9 cellular contexts compared by ENCODE assay signal in the genomic region with DNA sequence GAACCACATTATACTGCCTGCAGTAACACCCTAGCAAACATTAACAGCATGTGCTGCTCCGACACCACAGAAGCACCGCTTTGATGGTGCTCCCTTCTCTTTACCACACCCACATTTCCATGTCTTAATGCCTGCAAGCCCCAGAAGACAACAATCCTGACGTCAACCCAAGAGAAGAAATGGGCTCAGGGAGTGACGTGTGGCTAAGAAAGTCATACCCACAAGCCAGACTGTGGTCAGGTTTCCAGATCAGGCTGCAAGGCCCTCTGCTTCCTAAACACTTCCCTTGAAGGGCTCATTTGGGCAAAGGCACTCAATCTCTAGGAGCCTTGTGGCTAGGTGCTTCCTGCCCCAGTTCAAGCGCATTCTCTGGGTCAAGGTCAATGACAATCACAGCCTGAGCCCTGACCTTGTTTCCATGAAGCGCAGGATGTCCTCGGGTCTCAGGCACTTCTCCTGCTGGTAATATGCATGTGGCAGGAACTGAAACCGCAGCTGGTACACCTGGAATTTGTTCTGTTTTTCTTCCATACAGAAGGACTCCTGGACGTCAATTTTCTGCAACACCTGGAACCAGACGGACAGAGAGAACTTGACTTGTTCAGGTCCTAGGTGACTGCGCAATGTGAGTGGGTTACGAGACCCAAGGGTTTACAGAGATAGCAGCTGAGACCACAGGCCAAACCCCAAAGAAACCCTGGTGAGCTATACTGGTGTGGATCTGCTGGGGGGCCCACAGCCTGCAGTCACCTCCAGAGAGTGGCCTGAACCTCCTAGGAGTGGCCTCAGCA.
DNase-seq lines count a peak whose midpoint lies in the region; ATAC-seq and TF ChIP-seq lines count a peak whose summit lies in the region.
"Had no signal": no experiment of that assay in that cellular context is flagged by ENCODE, and none has a peak within 500 bp of the region (broad histone marks: within the 10 kb centered on the region; RNA-seq: fewer than 3 reads in every experiment).

No MANE protein-coding gene starts in this region.

- ATAC-seq in HG03135 (IDR thresholded peaks at IDR 0.05; ENCODE audit: unreplicated experiment) (peak; percentile 25), gastrocnemius medialis (no peak), GM19324 (IDR thresholded peaks at IDR 0.05; ENCODE audit: low FRiP score, unreplicated experiment) (no peak), GM19455 (IDR thresholded peaks at IDR 0.05; ENCODE audit: unreplicated experiment) (no peak)

- peak overlapping the region; percentile 99 for H3K27ac Mint-ChIP-seq in activated CD4-positive, alpha-beta memory T cell treated with anti-CD3 and anti-CD28 coated beads, Interleukin-2, amount 10 ng/mL, durations not matched to agents 7 days and 5 days

- H3K4me3 ChIP-seq in esophagus muscularis mucosa (no peak overlapping the region), gastrocnemius medialis (no peak overlapping the region)

- peaks cover 33 to 71% (median 50%) of the 10 kb centered on the region in 4 donors for H3K36me3 ChIP-seq in esophagus muscularis mucosa
- peaks cover 0 to 24% of the 10 kb centered on the region in 2 donors for H3K36me3 ChIP-seq in gastrocnemius medialis

- 73% methylated on average over 12 of the region's 12 CpGs for WGBS in esophagus muscularis mucosa

- CTCF ChIA-PET in activated CD4-positive, alpha-beta memory T cell treated with anti-CD3 and anti-CD28 coated beads, Interleukin-2, amount 10 ng/mL, durations not matched to agents 7 days and 5 days (lab: Charles Lee), result interaction anchor here (0.8 to 7.9 kb wide), 6 partner anchors 40 to 211 kb away, joined by 4 to 132 read pairs (median 34); a partner anchor contains a TSS

- in situ Hi-C loops in ACHN (cut with HindIII; ENCODE audit: low pct_ligation_motif_present, low pct_unique_long_range_greater_than_20kb, low sequenced_read_pairs) (no loop called here), gastrocnemius medialis (cut with MboI; ENCODE audit: low sequenced_read_pairs in 4 of 4) (no loop called here)

- TF ChIP-seq CTCF in esophagus muscularis mucosa (IDR thresholded peaks at IDR 0.05), result no peak
- no peak for TF ChIP-seq CTCF in gastrocnemius medialis (IDR thresholded peaks at IDR 0.05 in 4 of 5, conservative IDR thresholded peaks at IDR 0.05 in 1 of 5)

- TF ChIP-seq POLR2A in esophagus muscularis mucosa (IDR thresholded peaks at IDR 0.05; ENCODE audit: low read depth), result no peak
- TF ChIP-seq POLR2A in gastrocnemius medialis (IDR thresholded peaks at IDR 0.05), result peak; percentile 24 to 43

- H3K36me3 Mint-ChIP-seq in activated CD4-positive, alpha-beta memory T cell treated with anti-CD3 and anti-CD28 coated beads, Interleukin-2, amount 10 ng/mL, durations not matched to agents 7 days and 5 days (ENCODE audit: low read depth), result peaks cover 45% of the 10 kb centered on the region

- H3K4me1 ChIP-seq in esophagus muscularis mucosa (peaks cover 45 to 48% (median 46%) of the 10 kb centered on the region in 4 donors), gastrocnemius medialis (peaks cover 63 to 68% of the 10 kb centered on the region in 2 donors)

- peak overlapping the region; percentile 54 for H3K4me3 Mint-ChIP-seq in activated CD4-positive, alpha-beta memory T cell treated with anti-CD3 and anti-CD28 coated beads, Interleukin-2, amount 10 ng/mL, durations not matched to agents 7 days and 5 days

- H3K9me3 ChIP-seq in esophagus muscularis mucosa, result no peaks in the 10 kb centered on the region
- no peaks in the 10 kb centered on the region for H3K9me3 ChIP-seq in gastrocnemius medialis

- peak; percentile 79 for DNase-seq in ACHN
- DNase-seq in activated CD4-positive, alpha-beta memory T cell treated with anti-CD3 and anti-CD28 coated beads, Interleukin-2, amount 10 ng/mL, durations not matched to agents 7 days and 5 days, result peak; percentile 87
- DNase-seq in esophagus muscularis mucosa (ENCODE audit: extremely low spot score), result no peak
- DNase-seq in gastrocnemius medialis, result peak in 1 of 2 donors; percentile 57
- DNase-seq in NCI-H524 (lab: John Stamatoyannopoulos, UW), result no peak

- no peak for TF ChIP-seq EP300 in esophagus muscularis mucosa (IDR thresholded peaks at IDR 0.05)

- no peaks in the 10 kb centered on the region for H3K9me3 Mint-ChIP-seq in activated CD4-positive, alpha-beta memory T cell treated with anti-CD3 and anti-CD28 coated beads, Interleukin-2, amount 10 ng/mL, durations not matched to agents 7 days and 5 days

- H3K27me3 ChIP-seq in esophagus muscularis mucosa (no peaks in the 10 kb centered on the region), gastrocnemius medialis (no peaks in the 10 kb centered on the region)

- H3K27me3 Mint-ChIP-seq in activated CD4-positive, alpha-beta memory T cell treated with anti-CD3 and anti-CD28 coated beads, Interleukin-2, amount 10 ng/mL, durations not matched to agents 7 days and 5 days, result no peaks in the 10 kb centered on the region

- POLR2A ChIA-PET in activated CD4-positive, alpha-beta memory T cell treated with anti-CD3 and anti-CD28 coated beads, Interleukin-2, amount 10 ng/mL, durations not matched to agents 7 days and 5 days (lab: Charles Lee), result interaction anchor here (1.3 to 4.6 kb wide), 7 partner anchors 29 to 186 kb away, joined by 4 to 110 read pairs (median 28); a partner anchor contains a TSS

- intact Hi-C loops in esophagus muscularis mucosa (cut with DNase I) (no loop called here), gastrocnemius medialis (cut with DNase I; ENCODE audit: low total_unique reads) (loop anchor here (5.0 kb wide), 3 partner anchors 46 to 306 kb away; no protein-coding TSS in a partner anchor)

- H3K4me1 Mint-ChIP-seq in activated CD4-positive, alpha-beta memory T cell treated with anti-CD3 and anti-CD28 coated beads, Interleukin-2, amount 10 ng/mL, durations not matched to agents 7 days and 5 days, result peaks cover 80% of the 10 kb centered on the region

- H3K27ac ChIP-seq in esophagus muscularis mucosa (replicated peaks in 1 of 4) (peak overlapping the region; percentile 79 to 85 (median 80)), gastrocnemius medialis (peak overlapping the region; percentile 91 to 99 (median 98))
- H3K27ac ChIP-seq: C4-2B had no signal

Comparison
In these comparisons a context has a peak if more than half of its experiments do, and no peak if none do; other contexts are left out.
1. DNase-seq: peak in ACHN (single experiment) and activated CD4-positive, alpha-beta memory T cell treated with anti-CD3 and anti-CD28 coated beads, Interleukin-2, amount 10 ng/mL, durations not matched to agents 7 days and 5 days (single experiment); none in esophagus muscularis mucosa (single experiment) and NCI-H524 (0 of 2).